Comparison of ENCODE assay signal across 12 cellular contexts in genomic region chr6:144305567-144305966, GRCh38. TPM values are rescaled to one million over a fixed set of nuclear protein-coding genes. Genes with fewer than 3 reads are reported as not detected.
A peak's percentile ranks its signal among the peaks of the same experiment; 100 is the strongest.
DNase-seq lines count a peak whose midpoint lies in the region; ATAC-seq and TF ChIP-seq lines count a peak whose summit lies in the region.
"Had no signal": no experiment of that assay in that cellular context is flagged by ENCODE, and none has a peak within 500 bp of the region (broad histone marks: within the 10 kb centered on the region; RNA-seq: fewer than 3 reads in every experiment).

No MANE protein-coding gene starts in this region.

- no peaks in the 10 kb centered on the region for H3K9me3 Mint-ChIP-seq in activated CD8-positive, alpha-beta memory T cell treated with anti-CD3 and anti-CD28 coated beads, Interleukin-2, amount 10 ng/mL, durations not matched to agents 7 days and 5 days (ENCODE audit: low read depth)
- H3K9me3 Mint-ChIP-seq: brain had no signal

- intact Hi-C loops in psoas muscle (cut with DNase I) = no loop called here

- peaks cover 12% of the 10 kb centered on the region for H3K27me3 Mint-ChIP-seq in activated CD8-positive, alpha-beta memory T cell treated with anti-CD3 and anti-CD28 coated beads, Interleukin-2, amount 10 ng/mL, durations not matched to agents 7 days and 5 days
- H3K27me3 Mint-ChIP-seq: brain had no signal

- peak overlapping the region; percentile 47 for H2AFZ ChIP-seq in parathyroid adenoma

- H3K4me1 ChIP-seq in parathyroid adenoma (peaks cover 15% of the 10 kb centered on the region), psoas muscle (peaks cover 3% of the 10 kb centered on the region)

- CTCF ChIA-PET in activated CD8-positive, alpha-beta memory T cell treated with anti-CD3 and anti-CD28 coated beads, Interleukin-2, amount 10 ng/mL, durations not matched to agents 7 days and 5 days (lab: Charles Lee) = interaction anchor here (0.9 to 2.0 kb wide), 6 partner anchors 10 to 177 kb away, joined by 3 to 8 read pairs (median 3); no protein-coding TSS in a partner anchor

- H3K27ac ChIP-seq in parathyroid adenoma (peak overlapping the region; percentile 72), psoas muscle (no peak overlapping the region)
- H3K27ac ChIP-seq: SK-N-MC had no signal

- H3K27me3 ChIP-seq in parathyroid adenoma (ENCODE audit: control insufficient read depth, insufficient read depth, low read length) = no peaks in the 10 kb centered on the region
- no peaks in the 10 kb centered on the region for H3K27me3 ChIP-seq in psoas muscle (ENCODE audit: insufficient read depth in 3 of 3, low read length in 2 of 3)

- H3K36me3 ChIP-seq in parathyroid adenoma (ENCODE audit: control insufficient read depth, insufficient read depth, low read length) (no peaks in the 10 kb centered on the region), psoas muscle (ENCODE audit: insufficient read depth in 1 of 2, low read depth in 1 of 2) (peaks cover 0 to 16% of the 10 kb centered on the region in 2 donors)

- H3K27ac Mint-ChIP-seq in activated CD8-positive, alpha-beta memory T cell treated with anti-CD3 and anti-CD28 coated beads, Interleukin-2, amount 10 ng/mL, durations not matched to agents 7 days and 5 days = peak overlapping the region; percentile 94

- H3K9ac ChIP-seq in parathyroid adenoma = no peak overlapping the region

- no peak for ATAC-seq in activated CD8-positive, alpha-beta memory T cell treated with anti-CD3 and anti-CD28 coated beads, Interleukin-2, amount 10 ng/mL, durations not matched to agents 7 days and 5 days
- ATAC-seq in HG02588 (IDR thresholded peaks at IDR 0.05; ENCODE audit: unreplicated experiment) (peak; percentile 15), HG03565 (IDR thresholded peaks at IDR 0.05; ENCODE audit: unreplicated experiment) (peak; percentile 20), psoas muscle (no peak)

- 34 to 57% (median 54%) methylated on average over 1 of the region's 1 CpG for WGBS in psoas muscle, 3 donors

- H3K4me3 ChIP-seq in parathyroid adenoma (ENCODE audit: low read depth, low read length) (no peak overlapping the region), psoas muscle (no peak overlapping the region)
- H3K4me3 ChIP-seq: SK-N-MC had no signal

- TF ChIP-seq CTCF in parathyroid adenoma (IDR thresholded peaks at IDR 0.05) (no peak), psoas muscle (IDR thresholded peaks at IDR 0.05) (no peak)

- H3K36me3 Mint-ChIP-seq in activated CD8-positive, alpha-beta memory T cell treated with anti-CD3 and anti-CD28 coated beads, Interleukin-2, amount 10 ng/mL, durations not matched to agents 7 days and 5 days = peaks cover 30% of the 10 kb centered on the region

- peak overlapping the region; percentile 62 for H3K4me3 Mint-ChIP-seq in activated CD8-positive, alpha-beta memory T cell treated with anti-CD3 and anti-CD28 coated beads, Interleukin-2, amount 10 ng/mL, durations not matched to agents 7 days and 5 days
- H3K4me3 Mint-ChIP-seq: brain had no signal

- peaks cover 55% of the 10 kb centered on the region for H3K4me1 Mint-ChIP-seq in activated CD8-positive, alpha-beta memory T cell treated with anti-CD3 and anti-CD28 coated beads, Interleukin-2, amount 10 ng/mL, durations not matched to agents 7 days and 5 days

- H3K4me2 ChIP-seq in parathyroid adenoma (ENCODE audit: low read length) = no peak overlapping the region

- no peaks in the 10 kb centered on the region for H3K9me3 ChIP-seq in parathyroid adenoma (ENCODE audit: control insufficient read depth, low read length)
- H3K9me3 ChIP-seq in psoas muscle = no peaks in the 10 kb centered on the region

- peaks cover 60% of the 10 kb centered on the region for H3K79me2 ChIP-seq in parathyroid adenoma

- no peak for DNase-seq in activated CD8-positive, alpha-beta memory T cell treated with anti-CD3 and anti-CD28 coated beads, Interleukin-2, amount 10 ng/mL, durations not matched to agents 7 days and 5 days
- no peak for DNase-seq in activated CD8-positive, alpha-beta memory T cell treated with anti-CD3 and anti-CD28 coated beads, Interleukin-2, amount 50 U/mL, for 4 hours
- no peak for DNase-seq in psoas muscle
- DNase-seq in SKM-1 (lab: John Stamatoyannopoulos, UW; ENCODE audit: unreplicated experiment) = no peak
- DNase-seq in activated naive CD4-positive, alpha-beta T cell treated with anti-CD3 and anti-CD28 coated beads, Interleukin-2, amount 50 U/mL, for 16 hours = no peak
- DNase-seq: NCI-H446 treated with DMSO at 0.1 percent for 48 hours, posterior cingulate gyrus had no signal

RNA-seq across cellular contexts. Expression of gene UTRN, which starts 20.4 kb away (rescaled TPM):
- 100 to 1,000 TPM; 102 to 195 TPM for total RNA-seq in activated CD8-positive, alpha-beta memory T cell treated with anti-CD3 and anti-CD28 coated beads, Interleukin-2, amount 10 ng/mL, durations not matched to agents 7 days and 5 days
- 10 to 100 TPM; 29.1 to 64.9 (median 43.7) TPM for total RNA-seq in psoas muscle
- 10 to 100 TPM in 1 of 3 donors, 1 to 10 TPM in 2; 6.0 to 10.8 (median 8.6) TPM for polyA plus RNA-seq in psoas muscle

Comparison
In these comparisons a context has a peak if more than half of its experiments do, and no peak if none do; other contexts are left out.
1. ATAC-seq: peak in HG02588 (single experiment) and HG03565 (single experiment); none in activated CD8-positive, alpha-beta memory T cell treated with anti-CD3 and anti-CD28 coated beads, Interleukin-2, amount 10 ng/mL, durations not matched to agents 7 days and 5 days (single experiment) and psoas muscle (0 of 4).